Comparison of ENCODE assay signal across 8 cellular contexts in the genomic region with DNA sequence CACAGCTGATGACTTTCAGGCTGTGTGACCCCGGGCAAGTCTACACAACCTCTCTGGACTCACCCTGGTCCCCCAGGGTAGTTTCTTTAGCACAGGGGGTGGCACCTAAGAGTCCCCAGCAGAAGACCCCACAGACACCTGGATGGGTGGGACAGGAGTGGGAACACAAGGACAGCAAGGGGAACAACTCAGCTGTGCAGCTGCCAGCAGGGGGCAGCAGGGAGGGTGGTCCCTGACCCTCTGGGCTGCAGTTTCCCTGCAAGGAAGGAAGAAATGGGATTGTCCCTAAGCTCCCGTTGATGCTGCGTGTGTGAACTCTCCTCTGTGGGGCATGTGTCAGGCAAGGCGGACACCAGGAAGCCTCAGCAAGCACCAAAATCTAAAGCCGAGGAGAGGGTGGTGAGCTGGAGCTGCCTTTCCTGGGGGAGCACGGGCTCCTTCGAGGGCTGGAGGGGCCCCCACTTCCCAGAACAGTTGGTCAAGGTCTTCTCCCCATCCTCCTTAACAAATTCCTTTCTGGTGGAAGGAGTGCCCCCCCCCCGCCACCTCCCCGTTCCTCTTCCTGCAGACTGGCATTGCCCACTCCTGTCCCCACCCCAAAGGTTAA. TPM values are rescaled to one million over a fixed set of nuclear protein-coding genes. Genes with fewer than 3 reads are reported as not detected.
DNase-seq lines count a peak whose midpoint lies in the region; ATAC-seq and TF ChIP-seq lines count a peak whose summit lies in the region.

No MANE protein-coding gene starts in this region.

- H3K4me1 Mint-ChIP-seq in CD8-positive, alpha-beta T cell (ENCODE audit: low read depth): no peaks in the 10 kb centered on the region
- H3K4me1 Mint-ChIP-seq in activated T-cell treated with anti-CD3 and anti-CD28 coated beads, Interleukin-2, amount 50 U/mL, for 72 hours (ENCODE audit: low read depth): no peaks in the 10 kb centered on the region

- intact Hi-C loops in CD8-positive, alpha-beta T cell (cut with DNase I, micrococcal nuclease): no loop called here
- intact Hi-C loops in lower lobe of right lung (cut with DNase I): no loop called here

- no peak overlapping the region for H3K27ac ChIP-seq in CD8-positive, alpha-beta T cell (ENCODE audit: low read depth, low read length)
- H3K27ac ChIP-seq in lower lobe of right lung: no peak overlapping the region

- no peaks in the 10 kb centered on the region for H3K4me1 ChIP-seq in CD8-positive, alpha-beta T cell (ENCODE audit: insufficient read depth, low read length)
- H3K4me1 ChIP-seq in lower lobe of right lung: no peaks in the 10 kb centered on the region

- peak; percentile 33 for TF ChIP-seq CTCF in CD8-positive, alpha-beta T cell (IDR thresholded peaks at IDR 0.05)
- TF ChIP-seq CTCF in lower lobe of right lung (IDR thresholded peaks at IDR 0.05): peak; percentile 66

- CTCF ChIA-PET in CD8-positive, alpha-beta T cell (lab: Charles Lee): interaction anchor here (1.6 to 3.3 kb wide), 2 partner anchors 9 to 16 kb away, joined by 6 to 17 read pairs; no protein-coding TSS in a partner anchor
- CTCF ChIA-PET in HEK293T (lab: Yijun Ruan, JAX): interaction anchor here (0.6 to 3.1 kb wide), 14 partner anchors 9 to 423 kb away, joined by 3 to 24 read pairs (median 3); no protein-coding TSS in a partner anchor

- DNase-seq in CD8-positive, alpha-beta T cell: peak in 2 of 7 experiments; percentile 9 to 13
- peak; percentile 82 for DNase-seq in HEK293T (ENCODE audit: extremely low spot score)
- DNase-seq in activated T-cell treated with anti-CD3 and anti-CD28 coated beads, Interleukin-2, amount 50 U/mL, for 72 hours: peak; percentile 16 to 27
- no peak for DNase-seq in lower lobe of right lung
- DNase-seq in NCI-H2029 (lab: John Stamatoyannopoulos, UW): no peak

- peaks cover 33% of the 10 kb centered on the region for H3K27me3 Mint-ChIP-seq in CD8-positive, alpha-beta T cell (ENCODE audit: low read depth)
- H3K27me3 Mint-ChIP-seq in activated T-cell treated with anti-CD3 and anti-CD28 coated beads, Interleukin-2, amount 50 U/mL, for 72 hours (ENCODE audit: low read depth): peaks cover 50% of the 10 kb centered on the region

- H3K4me3 ChIP-seq in CD8-positive, alpha-beta T cell (ENCODE audit: low read depth, low read length): no peak overlapping the region
- H3K4me3 ChIP-seq in lower lobe of right lung: no peak overlapping the region

- H3K9me3 Mint-ChIP-seq in CD8-positive, alpha-beta T cell: no peaks in the 10 kb centered on the region
- H3K9me3 Mint-ChIP-seq in activated T-cell treated with anti-CD3 and anti-CD28 coated beads, Interleukin-2, amount 50 U/mL, for 72 hours: no peaks in the 10 kb centered on the region

- H3K36me3 Mint-ChIP-seq in CD8-positive, alpha-beta T cell: no peaks in the 10 kb centered on the region
- no peaks in the 10 kb centered on the region for H3K36me3 Mint-ChIP-seq in activated T-cell treated with anti-CD3 and anti-CD28 coated beads, Interleukin-2, amount 50 U/mL, for 72 hours (ENCODE audit: insufficient read depth in 2 of 2)

- H3K4me3 Mint-ChIP-seq in CD8-positive, alpha-beta T cell: no peak overlapping the region
- H3K4me3 Mint-ChIP-seq in activated T-cell treated with anti-CD3 and anti-CD28 coated beads, Interleukin-2, amount 50 U/mL, for 72 hours: no peak overlapping the region

- ATAC-seq in CD8-positive, alpha-beta T cell: no peak
- peak in 1 of 2 donors; percentile 25 for ATAC-seq in activated T-cell treated with anti-CD3 and anti-CD28 coated beads, Interleukin-2, amount 50 U/mL, for 72 hours (replicated peaks in 1 of 2)
- ATAC-seq in lower lobe of right lung (no peak), GM19035 (IDR thresholded peaks at IDR 0.05; ENCODE audit: unreplicated experiment) (no peak), GM21390 (IDR thresholded peaks at IDR 0.05; ENCODE audit: unreplicated experiment) (no peak), HG02885 (IDR thresholded peaks at IDR 0.05; ENCODE audit: poor library complexity, unreplicated experiment) (no peak)

- no peaks in the 10 kb centered on the region for H3K36me3 ChIP-seq in CD8-positive, alpha-beta T cell (ENCODE audit: insufficient read depth, low read length)
- H3K36me3 ChIP-seq in lower lobe of right lung: no peaks in the 10 kb centered on the region

- no peak overlapping the region for H3K27ac Mint-ChIP-seq in CD8-positive, alpha-beta T cell
- H3K27ac Mint-ChIP-seq in activated T-cell treated with anti-CD3 and anti-CD28 coated beads, Interleukin-2, amount 50 U/mL, for 72 hours: no peak overlapping the region

- POLR2A ChIA-PET in CD8-positive, alpha-beta T cell (lab: Charles Lee): no interaction called here
- POLR2A ChIA-PET in HEK293T (lab: Yijun Ruan, JAX): no interaction called here

- no peaks in the 10 kb centered on the region for H3K9me3 ChIP-seq in CD8-positive, alpha-beta T cell (ENCODE audit: low read length)
- H3K9me3 ChIP-seq in lower lobe of right lung: no peaks in the 10 kb centered on the region

- no peaks in the 10 kb centered on the region for H3K27me3 ChIP-seq in CD8-positive, alpha-beta T cell (ENCODE audit: insufficient read depth, low read length)
- no peaks in the 10 kb centered on the region for H3K27me3 ChIP-seq in lower lobe of right lung (ENCODE audit: low read depth)

TF ChIP-seq in HEK293T, 16 proteins besides CTCF, POLR2A, EP300 and RAD21:
- TF ChIP-seq HDGF (IDR thresholded peaks at IDR 0.05; ENCODE audit: borderline replicate concordance) (no peak), TARDBP (IDR thresholded peaks at IDR 0.05) (no peak), ZNF384 (IDR thresholded peaks at IDR 0.05) (no peak), ARNT (IDR thresholded peaks at IDR 0.05) (no peak), FOXM1 (IDR thresholded peaks at IDR 0.05; ENCODE audit: borderline replicate concordance) (no peak), NFRKB (IDR thresholded peaks at IDR 0.05) (no peak), ELF4 (IDR thresholded peaks at IDR 0.05) (no peak), FOXA1 (IDR thresholded peaks at IDR 0.05) (no peak), L3MBTL2 (conservative IDR thresholded peaks at IDR 0.05) (no peak)
- TF ChIP-seq, protein P1, sequence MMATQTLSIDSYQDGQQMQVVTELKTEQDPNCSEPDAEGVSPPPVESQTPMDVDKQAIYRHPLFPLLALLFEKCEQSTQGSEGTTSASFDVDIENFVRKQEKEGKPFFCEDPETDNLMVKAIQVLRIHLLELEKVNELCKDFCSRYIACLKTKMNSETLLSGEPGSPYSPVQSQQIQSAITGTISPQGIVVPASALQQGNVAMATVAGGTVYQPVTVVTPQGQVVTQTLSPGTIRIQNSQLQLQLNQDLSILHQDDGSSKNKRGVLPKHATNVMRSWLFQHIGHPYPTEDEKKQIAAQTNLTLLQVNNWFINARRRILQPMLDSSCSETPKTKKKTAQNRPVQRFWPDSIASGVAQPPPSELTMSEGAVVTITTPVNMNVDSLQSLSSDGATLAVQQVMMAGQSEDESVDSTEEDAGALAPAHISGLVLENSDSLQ (IDR thresholded peaks at IDR 0.05): no peak

RNA-seq across cellular contexts. Expression of a gene that starts 24.1 kb away (rescaled TPM):
- total RNA-seq in CD8-positive, alpha-beta T cell: not detected
- not detected for total RNA-seq in activated T-cell treated with anti-CD3 and anti-CD28 coated beads, Interleukin-2, amount 50 U/mL, for 72 hours
- total RNA-seq in lower lobe of right lung: 128 TPM

Comparison
In these comparisons a context has a peak if more than half of its experiments do, and no peak if none do; other contexts are left out.
1. DNase-seq: peak in HEK293T (single experiment) and activated T-cell treated with anti-CD3 and anti-CD28 coated beads, Interleukin-2, amount 50 U/mL, for 72 hours (2 of 2); none in lower lobe of right lung (single experiment) and NCI-H2029 (single experiment).
2. RNA of a gene that starts 24.1 kb away (total RNA-seq): 128 TPM in lower lobe of right lung (single experiment); not detected in CD8-positive, alpha-beta T cell and not detected in activated T-cell treated with anti-CD3 and anti-CD28 coated beads, Interleukin-2, amount 50 U/mL, for 72 hours; every median in the first group is over 100 times any median in the second.